In the genomic region with DNA sequence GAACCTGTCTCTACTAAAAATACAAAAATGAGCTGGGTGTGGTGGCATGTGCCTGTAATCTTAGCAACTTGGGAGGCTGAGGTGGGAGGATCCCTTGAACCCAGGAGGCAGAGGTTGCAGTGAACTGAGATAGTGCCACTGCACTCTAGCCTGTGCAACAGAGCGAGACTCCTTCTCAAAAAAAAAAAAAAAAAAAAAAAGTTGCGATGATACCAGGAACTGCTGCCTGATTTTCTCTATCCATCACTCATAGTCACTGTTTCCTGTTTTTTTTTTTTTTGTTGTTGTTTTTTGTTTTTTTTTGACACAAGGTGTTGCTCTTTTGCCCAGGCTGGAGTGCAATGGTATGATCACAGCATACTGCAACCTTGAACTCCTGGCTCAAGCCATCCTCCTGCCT, we compare ENCODE assay signal across 26 cellular contexts. TPM values are rescaled to one million over a fixed set of nuclear protein-coding genes. Genes with fewer than 3 reads are reported as not detected.
DNase-seq lines count a peak whose midpoint lies in the region; ATAC-seq and TF ChIP-seq lines count a peak whose summit lies in the region.
"Had no signal": no experiment of that assay in that cellular context is flagged by ENCODE, and none has a peak within 500 bp of the region (broad histone marks: within the 10 kb centered on the region; RNA-seq: fewer than 3 reads in every experiment).

No MANE protein-coding gene starts in this region.

- H3K36me3 ChIP-seq in OCI-LY3 (replicated peaks; ENCODE audit: low read depth, low read length): peaks cover 27% of the 10 kb centered on the region
- H3K36me3 ChIP-seq in transverse colon: peaks cover 0 to 13% (median 5%) of the 10 kb centered on the region in 4 donors
- H3K36me3 ChIP-seq: ovary had no signal

- H3K9ac ChIP-seq in OCI-LY3 (ENCODE audit: low read length): peak overlapping the region; percentile 81; the same call in 1 of the 2 replicates

- H3K27me3 ChIP-seq in OCI-LY3 (ENCODE audit: low read depth, low read length): no peaks in the 10 kb centered on the region
- H3K27me3 ChIP-seq in transverse colon: no peaks in the 10 kb centered on the region
- H3K27me3 ChIP-seq: ovary had no signal

- peaks cover 4% of the 10 kb centered on the region for H4K20me1 ChIP-seq in OCI-LY3 (ENCODE audit: insufficient read depth, low read length)

- no peaks in the 10 kb centered on the region for H3K9me3 ChIP-seq in OCI-LY3 (ENCODE audit: insufficient read depth, low read length)
- no peaks in the 10 kb centered on the region for H3K9me3 ChIP-seq in transverse colon
- H3K9me3 ChIP-seq: lower lobe of right lung, ovary had no signal

- peak; percentile 12 for ATAC-seq in memory B cell (ENCODE audit: low read depth)
- ATAC-seq in HG03039 (IDR thresholded peaks at IDR 0.05; ENCODE audit: unreplicated experiment): no peak
- no peak for ATAC-seq in HG02970 (IDR thresholded peaks at IDR 0.05; ENCODE audit: low FRiP score, unreplicated experiment)
- ATAC-seq: activated CD8-positive, alpha-beta memory T cell treated with anti-CD3 and anti-CD28 coated beads, Interleukin-2, amount 10 ng/mL, durations not matched to agents 7 days and 5 days; CD8-positive, alpha-beta T cell; lower lobe of right lung had no signal

- TF ChIP-seq EP300 in transverse colon (IDR thresholded peaks at IDR 0.05; ENCODE audit: low read depth): no peak

- no peak for TF ChIP-seq CTCF in OCI-LY3 (IDR thresholded peaks at IDR 0.05; ENCODE audit: low read depth, low read length)
- TF ChIP-seq CTCF in transverse colon (IDR thresholded peaks at IDR 0.05): no peak

- H3K27ac ChIP-seq in OCI-LY3 (ENCODE audit: low read length): peak overlapping the region; percentile 99
- no peak overlapping the region for H3K27ac ChIP-seq in transverse colon
- H3K27ac ChIP-seq: epithelial cell of prostate, lower lobe of right lung, ovary, SK-N-MC had no signal

- H3K4me3 ChIP-seq in OCI-LY3 (ENCODE audit: low read length) (peak overlapping the region; percentile 66; the same call in 1 of the 2 replicates), transverse colon (no peak overlapping the region)
- H3K4me3 ChIP-seq: lower lobe of right lung, ovary, SK-N-MC, smooth muscle cell had no signal

- no peak overlapping the region for H3K4me3 Mint-ChIP-seq in activated CD4-positive, alpha-beta T cell treated with anti-CD3 and anti-CD28 coated beads, Interleukin-2, amount 10 ng/mL, durations not matched to agents 7 days and 5 days
- peak overlapping the region; percentile 59 for H3K4me3 Mint-ChIP-seq in memory B cell
- H3K4me3 Mint-ChIP-seq: activated CD8-positive, alpha-beta memory T cell treated with anti-CD3 and anti-CD28 coated beads, Interleukin-2, amount 10 ng/mL, durations not matched to agents 7 days and 5 days; activated naive CD4-positive, alpha-beta T cell treated with anti-CD3 and anti-CD28 coated beads, Interleukin-2, amount 10 ng/mL, durations not matched to agents 7 days and 5 days; CD8-positive, alpha-beta T cell; nephron; T-helper 2 cell treated with Interferon-gamma antibody and Interleukin-4, amounts not matched to agents 5 μg/mL and 100 μg/mL, for 36 hours had no signal

- in situ Hi-C loops in transverse colon (cut with MboI; ENCODE audit: low pct_ligation_motif_present in 1 of 4, low pct_unique_long_range_greater_than_20kb in 1 of 4, low sequenced_read_pairs in 3 of 4): no loop called here

- H2AFZ ChIP-seq in OCI-LY3 (ENCODE audit: low read depth, low read length): no peak overlapping the region

- no peak for TF ChIP-seq POLR2A in transverse colon (IDR thresholded peaks at IDR 0.05)

- WGBS in transverse colon (ENCODE audit: low coverage in 1 of 2), 2 donors: 79 to 90% methylated on average over 2 of the region's 2 CpGs

- CTCF ChIA-PET in activated CD4-positive, alpha-beta T cell treated with anti-CD3 and anti-CD28 coated beads, Interleukin-2, amount 10 ng/mL, durations not matched to agents 7 days and 5 days (lab: Charles Lee): interaction anchor here (0.6 kb wide), 1 partner anchor 179 kb away, joined by 3 read pairs; no protein-coding TSS in a partner anchor

- H3K27ac Mint-ChIP-seq in activated CD4-positive, alpha-beta T cell treated with anti-CD3 and anti-CD28 coated beads, Interleukin-2, amount 10 ng/mL, durations not matched to agents 7 days and 5 days: peak overlapping the region; percentile 36
- H3K27ac Mint-ChIP-seq in memory B cell: peak overlapping the region; percentile 29
- H3K27ac Mint-ChIP-seq: activated CD8-positive, alpha-beta memory T cell treated with anti-CD3 and anti-CD28 coated beads, Interleukin-2, amount 10 ng/mL, durations not matched to agents 7 days and 5 days; CD8-positive, alpha-beta T cell had no signal

- H3K27me3 Mint-ChIP-seq in activated CD4-positive, alpha-beta T cell treated with anti-CD3 and anti-CD28 coated beads, Interleukin-2, amount 10 ng/mL, durations not matched to agents 7 days and 5 days: no peaks in the 10 kb centered on the region
- no peaks in the 10 kb centered on the region for H3K27me3 Mint-ChIP-seq in memory B cell
- H3K27me3 Mint-ChIP-seq: activated CD8-positive, alpha-beta memory T cell treated with anti-CD3 and anti-CD28 coated beads, Interleukin-2, amount 10 ng/mL, durations not matched to agents 7 days and 5 days; activated naive CD4-positive, alpha-beta T cell treated with anti-CD3 and anti-CD28 coated beads, Interleukin-2, amount 10 ng/mL, durations not matched to agents 7 days and 5 days had no signal

- H3K36me3 Mint-ChIP-seq in activated CD4-positive, alpha-beta T cell treated with anti-CD3 and anti-CD28 coated beads, Interleukin-2, amount 10 ng/mL, durations not matched to agents 7 days and 5 days (ENCODE audit: low read depth): peaks cover 41% of the 10 kb centered on the region
- peaks cover 24% of the 10 kb centered on the region for H3K36me3 Mint-ChIP-seq in memory B cell

- intact Hi-C loops in transverse colon (cut with DNase I; ENCODE audit: low total_unique reads): no loop called here

- H3K4me2 ChIP-seq in OCI-LY3 (ENCODE audit: low read length): peak overlapping the region; percentile 89
- H3K4me2 ChIP-seq: smooth muscle cell had no signal

- H3K9me3 Mint-ChIP-seq in activated CD4-positive, alpha-beta T cell treated with anti-CD3 and anti-CD28 coated beads, Interleukin-2, amount 10 ng/mL, durations not matched to agents 7 days and 5 days: no peaks in the 10 kb centered on the region
- peaks cover 1% of the 10 kb centered on the region for H3K9me3 Mint-ChIP-seq in memory B cell
- H3K9me3 Mint-ChIP-seq: CD8-positive, alpha-beta T cell; nephron; T-helper 2 cell treated with Interferon-gamma antibody and Interleukin-4, amounts not matched to agents 5 μg/mL and 100 μg/mL, for 36 hours had no signal

- POLR2A ChIA-PET in activated CD4-positive, alpha-beta T cell treated with anti-CD3 and anti-CD28 coated beads, Interleukin-2, amount 10 ng/mL, durations not matched to agents 7 days and 5 days (lab: Charles Lee): no interaction called here

- no peak for DNase-seq in activated CD4-positive, alpha-beta T cell treated with anti-CD3 and anti-CD28 coated beads, Interleukin-2, amount 10 ng/mL, durations not matched to agents 7 days and 5 days
- DNase-seq in activated CD4-positive, alpha-beta T cell treated with anti-CD3 and anti-CD28 coated beads for 4 hours: no peak
- DNase-seq in memory B cell (ENCODE audit: low spot score in 2 of 2) (no peak), NCI-H510A (lab: John Stamatoyannopoulos, UW) (no peak), transverse colon (no peak)
- DNase-seq: activated CD8-positive, alpha-beta memory T cell treated with anti-CD3 and anti-CD28 coated beads, Interleukin-2, amount 10 ng/mL, durations not matched to agents 7 days and 5 days; activated naive CD4-positive, alpha-beta T cell treated with anti-CD3 and anti-CD28 coated beads, Interleukin-2, amount 10 ng/mL, durations not matched to agents 7 days and 5 days; activated T-cell treated with anti-CD3 and anti-CD28 coated beads, Interleukin-2, amount 50 U/mL, for 48 hours; amygdala; CD8-positive, alpha-beta T cell; GDM1; head of caudate nucleus; lower lobe of right lung; NCI-H1105 treated with DMSO at 0.1 percent for 48 hours; NCI-H2029 treated with DMSO at 0.1 percent for 48 hours; NCI-H69; ovary; stimulated activated CD4-positive, alpha-beta T cell treated with anti-CD3 and anti-CD28 coated beads, Interleukin-2, amount 100 ng/mL, for 24 hours had no signal

- H3K79me2 ChIP-seq in OCI-LY3 (ENCODE audit: low read length): peaks cover 69% of the 10 kb centered on the region

- H3K4me1 ChIP-seq in OCI-LY3 (ENCODE audit: low read length): peaks cover 38% of the 10 kb centered on the region
- peaks cover 5 to 19% (median 15%) of the 10 kb centered on the region in 4 donors for H3K4me1 ChIP-seq in transverse colon

- peaks cover 21% of the 10 kb centered on the region for H3K4me1 Mint-ChIP-seq in activated CD4-positive, alpha-beta T cell treated with anti-CD3 and anti-CD28 coated beads, Interleukin-2, amount 10 ng/mL, durations not matched to agents 7 days and 5 days
- peaks cover 39% of the 10 kb centered on the region for H3K4me1 Mint-ChIP-seq in memory B cell

RNA-seq across cellular contexts. Expression of a gene that starts 59.2 kb away (rescaled TPM):
- 10 to 100 TPM; 51.7 to 55.2 TPM for total RNA-seq in activated CD4-positive, alpha-beta T cell treated with anti-CD3 and anti-CD28 coated beads, Interleukin-2, amount 10 ng/mL, durations not matched to agents 7 days and 5 days
- 10 to 100 TPM; 17.1 to 67.3 (median 36.9) TPM for total RNA-seq in transverse colon
